ENCODE assay signal across 4 cellular contexts in the genomic region with DNA sequence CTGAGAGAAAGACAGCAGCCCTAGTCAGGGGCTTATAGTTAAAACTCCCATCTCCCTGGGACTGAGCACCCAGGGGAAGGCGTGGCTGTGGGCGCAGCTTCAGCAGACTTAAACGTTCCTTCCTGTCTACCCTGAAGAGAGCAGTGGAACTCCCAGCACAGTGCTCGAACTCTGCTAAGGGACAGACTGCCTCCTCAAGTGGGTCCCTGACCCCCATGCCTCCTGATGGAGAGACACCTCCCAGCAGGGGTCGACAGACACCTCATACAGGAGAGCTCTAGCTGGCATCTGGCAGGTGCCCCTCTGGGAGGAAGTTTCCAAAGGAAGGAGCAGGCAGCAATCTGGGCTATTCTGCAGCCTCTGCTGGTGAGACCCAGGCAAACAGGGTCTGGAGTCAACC. TPM values are rescaled to one million over a fixed set of nuclear protein-coding genes. Genes with fewer than 3 reads are reported as not detected.
"Had no signal": no experiment of that assay in that cellular context is flagged by ENCODE, and none has a peak within 500 bp of the region (broad histone marks: within the 10 kb centered on the region; RNA-seq: fewer than 3 reads in every experiment).

No MANE protein-coding gene starts in this region.

RNA-seq across cellular contexts. Expression of a gene that starts 51.0 kb away (rescaled TPM):
- total RNA-seq: IMR-90, K562 had no signal
- polyA plus RNA-seq: HepG2, IgD-negative memory B cell, IMR-90, K562 had no signal
